In the genomic region with DNA sequence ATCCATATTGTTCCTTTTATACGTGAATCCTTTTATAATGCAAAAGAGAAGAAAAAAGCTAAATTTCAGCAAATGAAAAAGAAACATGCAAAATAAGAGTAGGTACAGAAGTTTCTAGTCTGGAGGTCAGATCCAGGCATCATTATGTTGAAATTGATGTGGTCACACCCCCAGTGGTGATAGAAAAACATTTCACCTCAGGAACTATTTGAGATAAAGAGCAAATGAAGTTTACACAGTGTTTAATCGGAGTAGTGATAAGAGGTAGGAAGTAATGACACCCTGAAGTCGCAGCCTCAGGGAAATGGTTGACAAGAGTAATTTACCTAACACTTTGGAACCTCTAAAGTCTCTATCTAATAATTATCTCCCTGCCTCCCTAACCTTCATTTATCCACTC, we compare ENCODE assay signal across 26 cellular contexts.
A peak's percentile ranks its signal among the peaks of the same experiment; 100 is the strongest.
DNase-seq lines count a peak whose midpoint lies in the region; ATAC-seq and TF ChIP-seq lines count a peak whose summit lies in the region.
"Had no signal": no experiment of that assay in that cellular context is flagged by ENCODE, and none has a peak within 500 bp of the region (broad histone marks: within the 10 kb centered on the region; RNA-seq: fewer than 3 reads in every experiment).

No MANE protein-coding gene starts in this region.

- no peak overlapping the region for H3K27ac Mint-ChIP-seq in GM23338
- H3K27ac Mint-ChIP-seq in endothelial cell (ENCODE audit: unreplicated experiment), result no peak overlapping the region
- H3K27ac Mint-ChIP-seq in activated CD4-positive, alpha-beta T cell treated with anti-CD3 and anti-CD28 coated beads, Interleukin-2, amount 10 ng/mL, durations not matched to agents 24 days and 14 days, result no peak overlapping the region
- H3K27ac Mint-ChIP-seq: activated CD8-positive, alpha-beta memory T cell treated with anti-CD3 and anti-CD28 coated beads, Interleukin-2, amount 10 ng/mL, durations not matched to agents 7 days and 5 days; B cell; CD8-positive, alpha-beta memory T cell; effector memory CD8-positive, alpha-beta T cell; nephron progenitor cell; stimulated activated memory B cell treated with anti-CD40 and anti-IgM and Interleukin-4, amounts not matched to agents 10 μg/mL and 1 μg/mL and 100 μg/mL, for 72 hours had no signal

- H3K4me1 Mint-ChIP-seq in GM23338 (no peaks in the 10 kb centered on the region), endothelial cell (ENCODE audit: unreplicated experiment) (peaks cover 4% of the 10 kb centered on the region)
- peaks cover 20% of the 10 kb centered on the region for H3K4me1 Mint-ChIP-seq in activated CD4-positive, alpha-beta T cell treated with anti-CD3 and anti-CD28 coated beads, Interleukin-2, amount 10 ng/mL, durations not matched to agents 24 days and 14 days
- H3K4me1 Mint-ChIP-seq: activated CD8-positive, alpha-beta memory T cell treated with anti-CD3 and anti-CD28 coated beads, Interleukin-2, amount 10 ng/mL, durations not matched to agents 7 days and 5 days; B cell; nephron progenitor cell; stimulated activated memory B cell treated with anti-CD40 and anti-IgM and Interleukin-4, amounts not matched to agents 10 μg/mL and 1 μg/mL and 100 μg/mL, for 72 hours had no signal

- H3K4me2 ChIP-seq in GM23338, result no peak overlapping the region

- H3K27ac ChIP-seq in GM23338 (ENCODE audit: low read depth), result no peak overlapping the region
- H3K27ac ChIP-seq: cardiac muscle cell, colonic mucosa, transverse colon had no signal

- no peaks in the 10 kb centered on the region for H3K27me3 ChIP-seq in GM23338 (ENCODE audit: insufficient read depth)
- H3K27me3 ChIP-seq: cardiac muscle cell, colonic mucosa, transverse colon had no signal

- H4K20me1 ChIP-seq in GM23338 (replicated peaks; ENCODE audit: insufficient read depth), result no peaks in the 10 kb centered on the region

- peaks cover 6% of the 10 kb centered on the region; the same call in 1 of the 3 replicates for H3K36me3 Mint-ChIP-seq in GM23338 (ENCODE audit: low read depth)
- no peaks in the 10 kb centered on the region for H3K36me3 Mint-ChIP-seq in endothelial cell (ENCODE audit: low read depth, unreplicated experiment)
- H3K36me3 Mint-ChIP-seq in activated CD4-positive, alpha-beta T cell treated with anti-CD3 and anti-CD28 coated beads, Interleukin-2, amount 10 ng/mL, durations not matched to agents 24 days and 14 days (ENCODE audit: low read depth), result no peaks in the 10 kb centered on the region
- H3K36me3 Mint-ChIP-seq: activated CD8-positive, alpha-beta memory T cell treated with anti-CD3 and anti-CD28 coated beads, Interleukin-2, amount 10 ng/mL, durations not matched to agents 7 days and 5 days; CD8-positive, alpha-beta memory T cell; stimulated activated memory B cell treated with anti-CD40 and anti-IgM and Interleukin-4, amounts not matched to agents 10 μg/mL and 1 μg/mL and 100 μg/mL, for 72 hours had no signal

- ATAC-seq in GM23338 (no peak), GM21825 (IDR thresholded peaks at IDR 0.05; ENCODE audit: unreplicated experiment) (no peak), HG03520 (IDR thresholded peaks at IDR 0.05; ENCODE audit: unreplicated experiment) (no peak)
- ATAC-seq: activated CD8-positive, alpha-beta memory T cell treated with anti-CD3 and anti-CD28 coated beads, Interleukin-2, amount 10 ng/mL, durations not matched to agents 7 days and 5 days; activated T-cell treated with anti-CD3 and anti-CD28 coated beads, Interleukin-2, amount 50 U/mL, for 4 hours; effector memory CD8-positive, alpha-beta T cell; esophagus mucosa; left lobe of liver; stimulated activated memory B cell treated with anti-CD40 and anti-IgM and Interleukin-4, amounts not matched to agents 10 μg/mL and 1 μg/mL and 100 μg/mL, for 72 hours had no signal

- TF ChIP-seq CTCF in GM23338 (conservative IDR thresholded peaks at IDR 0.05; ENCODE audit: low read depth in 2 of 2), result peak in 1 of 2 experiments; percentile 33; a peak in 2 of 4 replicates
- peak; percentile 15 for TF ChIP-seq CTCF in endothelial cell (IDR thresholded peaks at IDR 0.05; ENCODE audit: unreplicated experiment)

- intact Hi-C loops in activated CD4-positive, alpha-beta T cell treated with anti-CD3 and anti-CD28 coated beads, Interleukin-2, amount 10 ng/mL, durations not matched to agents 24 days and 14 days (cut with micrococcal nuclease), result no loop called here

- H3K9me3 Mint-ChIP-seq in GM23338 (0 out of 3 replicates have a peak, but pooled peaks cover 6% of the 10 kb centered on the region), endothelial cell (ENCODE audit: unreplicated experiment) (no peaks in the 10 kb centered on the region)
- no peaks in the 10 kb centered on the region for H3K9me3 Mint-ChIP-seq in activated CD4-positive, alpha-beta T cell treated with anti-CD3 and anti-CD28 coated beads, Interleukin-2, amount 10 ng/mL, durations not matched to agents 24 days and 14 days
- H3K9me3 Mint-ChIP-seq: activated T-cell treated with anti-CD3 and anti-CD28 coated beads, Interleukin-2, amount 50 U/mL, for 4 hours; nephron progenitor cell; stimulated activated memory B cell treated with anti-CD40 and anti-IgM and Interleukin-4, amounts not matched to agents 10 μg/mL and 1 μg/mL and 100 μg/mL, for 72 hours had no signal

- no peaks in the 10 kb centered on the region for H3K4me1 ChIP-seq in GM23338 (ENCODE audit: insufficient read depth)
- H3K4me1 ChIP-seq: colonic mucosa, transverse colon had no signal

- no peaks in the 10 kb centered on the region for H3K9me2 ChIP-seq in GM23338 (ENCODE audit: insufficient read depth)

- H2AFZ ChIP-seq in GM23338, result no peak overlapping the region

- H3K79me2 ChIP-seq in GM23338 (replicated peaks; ENCODE audit: insufficient read depth), result no peaks in the 10 kb centered on the region

- DNase-seq in NCI-H510A treated with DMSO at 0.1 percent for 48 hours (lab: John Stamatoyannopoulos, UW) (peak; percentile 23), NCI-H510A (lab: John Stamatoyannopoulos, UW) (no peak), GM23338 (ENCODE audit: low spot score) (peak; percentile 14), NCI-H2081 (lab: John Stamatoyannopoulos, UW) (peak; percentile 63 to 92), endothelial cell (ENCODE audit: low spot score) (no peak)
- DNase-seq in activated CD4-positive, alpha-beta T cell treated with anti-CD3 and anti-CD28 coated beads, Interleukin-2, amount 10 ng/mL, durations not matched to agents 24 days and 14 days, result no peak
- DNase-seq: ACHN; activated CD4-positive, alpha-beta T cell treated with anti-CD3 and anti-CD28 coated beads for 48 hours; activated CD8-positive, alpha-beta memory T cell treated with anti-CD3 and anti-CD28 coated beads, Interleukin-2, amount 10 ng/mL, durations not matched to agents 7 days and 5 days; activated gamma-delta T cell treated with Interleukin-2 at 50 U/mL for 16 hours; activated T-cell treated with anti-CD3 and anti-CD28 coated beads, Interleukin-2, amount 50 U/mL, for 4 hours; CD8-positive, alpha-beta memory T cell; colonic mucosa; DMS79 treated with DMSO at 0.1 percent for 48 hours; effector memory CD8-positive, alpha-beta T cell; NCI-H1694 treated with DMSO at 0.1 percent for 48 hours; nephron progenitor cell; T1000; transverse colon had no signal

- no peaks in the 10 kb centered on the region for H3F3A ChIP-seq in GM23338 (replicated peaks; ENCODE audit: low read depth)

- H3K27me3 Mint-ChIP-seq in GM23338 (ENCODE audit: insufficient read depth, low read depth, poor library complexity) (peaks cover 2% of the 10 kb centered on the region), endothelial cell (ENCODE audit: unreplicated experiment) (peaks cover 1% of the 10 kb centered on the region)
- H3K27me3 Mint-ChIP-seq in activated CD4-positive, alpha-beta T cell treated with anti-CD3 and anti-CD28 coated beads, Interleukin-2, amount 10 ng/mL, durations not matched to agents 24 days and 14 days, result no peaks in the 10 kb centered on the region
- H3K27me3 Mint-ChIP-seq: activated CD8-positive, alpha-beta memory T cell treated with anti-CD3 and anti-CD28 coated beads, Interleukin-2, amount 10 ng/mL, durations not matched to agents 7 days and 5 days; B cell; CD8-positive, alpha-beta memory T cell; effector memory CD8-positive, alpha-beta T cell; stimulated activated memory B cell treated with anti-CD40 and anti-IgM and Interleukin-4, amounts not matched to agents 10 μg/mL and 1 μg/mL and 100 μg/mL, for 72 hours had no signal

- no peak overlapping the region for H3K4me3 ChIP-seq in GM23338
- H3K4me3 ChIP-seq: cardiac muscle cell, colonic mucosa, transverse colon had no signal

- H3K4me3 Mint-ChIP-seq in GM23338 (no peak overlapping the region), endothelial cell (ENCODE audit: unreplicated experiment) (no peak overlapping the region)
- H3K4me3 Mint-ChIP-seq in activated CD4-positive, alpha-beta T cell treated with anti-CD3 and anti-CD28 coated beads, Interleukin-2, amount 10 ng/mL, durations not matched to agents 24 days and 14 days, result no peak overlapping the region
- H3K4me3 Mint-ChIP-seq: activated CD8-positive, alpha-beta memory T cell treated with anti-CD3 and anti-CD28 coated beads, Interleukin-2, amount 10 ng/mL, durations not matched to agents 7 days and 5 days; activated T-cell treated with anti-CD3 and anti-CD28 coated beads, Interleukin-2, amount 50 U/mL, for 4 hours; B cell; CD8-positive, alpha-beta memory T cell; effector memory CD8-positive, alpha-beta T cell; nephron progenitor cell; stimulated activated memory B cell treated with anti-CD40 and anti-IgM and Interleukin-4, amounts not matched to agents 10 μg/mL and 1 μg/mL and 100 μg/mL, for 72 hours had no signal

- H3K36me3 ChIP-seq in GM23338 (ENCODE audit: insufficient read depth), result no peaks in the 10 kb centered on the region
- H3K36me3 ChIP-seq: cardiac muscle cell, colonic mucosa, transverse colon had no signal

TF ChIP-seq in GM23338, 12 proteins besides CTCF, POLR2A, EP300 and RAD21:
- TF ChIP-seq ZNF331 (CRISPR knock-in tag; IDR thresholded peaks at IDR 0.05; ENCODE audit: low read depth) (no peak), CREB1 (CRISPR knock-in tag; IDR thresholded peaks at IDR 0.05; ENCODE audit: low read depth) (no peak)

Comparison
In these comparisons a context has a peak if more than half of its experiments do, and no peak if none do; other contexts are left out.
1. DNase-seq: peak in NCI-H510A treated with DMSO at 0.1 percent for 48 hours (single experiment), GM23338 (single experiment) and NCI-H2081 (2 of 2); none in NCI-H510A (single experiment), endothelial cell (single experiment) and activated CD4-positive, alpha-beta T cell treated with anti-CD3 and anti-CD28 coated beads, Interleukin-2, amount 10 ng/mL, durations not matched to agents 24 days and 14 days (single experiment).